In genomic region chr6:27791182-27791939, GRCh38 we compare ENCODE assay signal across 8 cellular contexts.
A peak's percentile ranks its signal among the peaks of the same experiment; 100 is the strongest.
DNase-seq lines count a peak whose midpoint lies in the region; ATAC-seq, FAIRE-seq and TF ChIP-seq lines count a peak whose summit lies in the region.

No MANE protein-coding gene starts in this region.

- peaks cover 0 to 2% of the 10 kb centered on the region in 2 donors for H3K4me1 ChIP-seq in kidney (ENCODE audit: control insufficient read depth in 1 of 2, insufficient read depth in 1 of 2, low read depth in 1 of 2, low read length in 2 of 2)

- H3K27ac Mint-ChIP-seq in central memory CD8-positive, alpha-beta T cell (ENCODE audit: low read depth) = peak overlapping the region; percentile 67

- no peaks in the 10 kb centered on the region for H3K36me3 ChIP-seq in kidney (ENCODE audit: control insufficient read depth in 1 of 2, insufficient read depth in 2 of 2, low read length in 2 of 2)

- H3K9me3 Mint-ChIP-seq in central memory CD8-positive, alpha-beta T cell = no peaks in the 10 kb centered on the region

- peaks cover 11% of the 10 kb centered on the region for H3K27me3 Mint-ChIP-seq in central memory CD8-positive, alpha-beta T cell

- H3K27ac ChIP-seq in kidney (ENCODE audit: low read depth in 2 of 2, low read length in 2 of 2) = no peak overlapping the region

- no peak for TF ChIP-seq CTCF in kidney (IDR thresholded peaks at IDR 0.05; ENCODE audit: borderline replicate concordance, extremely low read depth, insufficient read depth)

- intact Hi-C loops in kidney (cut with DNase I) = no loop called here

- H3K9ac ChIP-seq in kidney (ENCODE audit: low read length in 2 of 2) = peak overlapping the region; percentile 17 to 47

- ATAC-seq in SK-N-SH treated with all-trans-retinoic acid at 6 μM for 48 hours = peak; percentile 58
- no peak for ATAC-seq in central memory CD8-positive, alpha-beta T cell (replicated peaks; ENCODE audit: extremely low read depth, poor library complexity, severe bottlenecking)
- no peak for ATAC-seq in GM21825 (IDR thresholded peaks at IDR 0.05; ENCODE audit: unreplicated experiment)

- H3K4me3 Mint-ChIP-seq in central memory CD8-positive, alpha-beta T cell = peak overlapping the region; percentile 80

- FAIRE-seq in kidney (lab: Jason Lieb, UNC) = no peak

- peak overlapping the region; percentile 66 to 85 for H3K4me3 ChIP-seq in kidney (ENCODE audit: low read length in 2 of 2)

- no peaks in the 10 kb centered on the region for H3K9me3 ChIP-seq in kidney (ENCODE audit: control insufficient read depth in 1 of 2, low read length in 2 of 2)

- H3K4me1 Mint-ChIP-seq in central memory CD8-positive, alpha-beta T cell = peaks cover 17% of the 10 kb centered on the region

- peak; percentile 59 for DNase-seq in GDM1 (lab: John Stamatoyannopoulos, UW)
- DNase-seq in M059J (ENCODE audit: low read depth) = peak; percentile 82
- DNase-seq in central memory CD8-positive, alpha-beta T cell (ENCODE audit: low spot score in 2 of 2) = no peak
- DNase-seq in kidney = peak; percentile 67
- DNase-seq in stimulated activated CD8-positive, alpha-beta memory T cell treated with anti-CD3 and anti-CD28 coated beads, Interleukin-4, amount 100 ng/mL, for 48 hours = peak; percentile 68
- no peak for DNase-seq in germinal center (ENCODE audit: low spot score)

- peaks cover 15% of the 10 kb centered on the region for H3K36me3 Mint-ChIP-seq in central memory CD8-positive, alpha-beta T cell (ENCODE audit: insufficient read depth)

TF ChIP-seq in SK-N-SH treated with all-trans-retinoic acid at 6 μM for 48 hours, 23 proteins besides CTCF, POLR2A, EP300 and RAD21:
- no peak for TF ChIP-seq ZNF8 (CRISPR knock-in tag; IDR thresholded peaks at IDR 0.05)
- TF ChIP-seq, protein P1, sequence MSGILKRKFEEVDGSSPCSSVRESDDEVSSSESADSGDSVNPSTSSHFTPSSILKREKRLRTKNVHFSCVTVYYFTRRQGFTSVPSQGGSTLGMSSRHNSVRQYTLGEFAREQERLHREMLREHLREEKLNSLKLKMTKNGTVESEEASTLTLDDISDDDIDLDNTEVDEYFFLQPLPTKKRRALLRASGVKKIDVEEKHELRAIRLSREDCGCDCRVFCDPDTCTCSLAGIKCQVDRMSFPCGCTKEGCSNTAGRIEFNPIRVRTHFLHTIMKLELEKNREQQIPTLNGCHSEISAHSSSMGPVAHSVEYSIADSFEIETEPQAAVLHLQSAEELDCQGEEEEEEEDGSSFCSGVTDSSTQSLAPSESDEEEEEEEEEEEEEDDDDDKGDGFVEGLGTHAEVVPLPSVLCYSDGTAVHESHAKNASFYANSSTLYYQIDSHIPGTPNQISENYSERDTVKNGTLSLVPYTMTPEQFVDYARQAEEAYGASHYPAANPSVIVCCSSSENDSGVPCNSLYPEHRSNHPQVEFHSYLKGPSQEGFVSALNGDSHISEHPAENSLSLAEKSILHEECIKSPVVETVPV (CRISPR knock-in tag; IDR thresholded peaks at IDR 0.05) = no peak
- TF ChIP-seq BACH2 (CRISPR knock-in tag; IDR thresholded peaks at IDR 0.05; ENCODE audit: borderline replicate concordance) = no peak
- TF ChIP-seq TSHZ2 (CRISPR knock-in tag; IDR thresholded peaks at IDR 0.05) = no peak
- TF ChIP-seq, protein P2, sequence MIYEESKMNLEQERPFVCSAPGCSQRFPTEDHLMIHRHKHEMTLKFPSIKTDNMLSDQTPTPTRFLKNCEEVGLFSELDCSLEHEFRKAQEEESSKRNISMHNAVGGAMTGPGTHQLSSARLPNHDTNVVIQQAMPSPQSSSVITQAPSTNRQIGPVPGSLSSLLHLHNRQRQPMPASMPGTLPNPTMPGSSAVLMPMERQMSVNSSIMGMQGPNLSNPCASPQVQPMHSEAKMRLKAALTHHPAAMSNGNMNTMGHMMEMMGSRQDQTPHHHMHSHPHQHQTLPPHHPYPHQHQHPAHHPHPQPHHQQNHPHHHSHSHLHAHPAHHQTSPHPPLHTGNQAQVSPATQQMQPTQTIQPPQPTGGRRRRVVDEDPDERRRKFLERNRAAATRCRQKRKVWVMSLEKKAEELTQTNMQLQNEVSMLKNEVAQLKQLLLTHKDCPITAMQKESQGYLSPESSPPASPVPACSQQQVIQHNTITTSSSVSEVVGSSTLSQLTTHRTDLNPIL (CRISPR knock-in tag; IDR thresholded peaks at IDR 0.05; ENCODE audit: low read depth) = no peak
- TF ChIP-seq TOX (CRISPR knock-in tag; IDR thresholded peaks at IDR 0.05; ENCODE audit: borderline replicate concordance) = no peak
- TF ChIP-seq ARNTL (CRISPR knock-in tag; IDR thresholded peaks at IDR 0.05; ENCODE audit: borderline replicate concordance, low read depth) = no peak
- TF ChIP-seq ISL1 (CRISPR knock-in tag; IDR thresholded peaks at IDR 0.05) = no peak
- TF ChIP-seq GLIS3 (CRISPR knock-in tag; IDR thresholded peaks at IDR 0.05) = no peak
- TF ChIP-seq TCF4 (CRISPR knock-in tag; IDR thresholded peaks at IDR 0.05; ENCODE audit: borderline replicate concordance) = no peak
- TF ChIP-seq OSR1 (CRISPR knock-in tag; IDR thresholded peaks at IDR 0.05) = no peak
- TF ChIP-seq ZNF70 (CRISPR knock-in tag; IDR thresholded peaks at IDR 0.05) = no peak
- TF ChIP-seq SNAI2 (CRISPR knock-in tag; IDR thresholded peaks at IDR 0.05) = no peak
- no peak for TF ChIP-seq ZFP30 (CRISPR knock-in tag; IDR thresholded peaks at IDR 0.05)
- no peak for TF ChIP-seq ZC3H10 (CRISPR knock-in tag; IDR thresholded peaks at IDR 0.05)
- TF ChIP-seq ZFP3 (CRISPR knock-in tag; IDR thresholded peaks at IDR 0.05) = no peak
- no peak for TF ChIP-seq CSDC2 (CRISPR knock-in tag; IDR thresholded peaks at IDR 0.05)
- no peak for TF ChIP-seq PPARA (CRISPR knock-in tag; IDR thresholded peaks at IDR 0.05; ENCODE audit: borderline replicate concordance)
- no peak for TF ChIP-seq ESRRG (CRISPR knock-in tag; IDR thresholded peaks at IDR 0.05)

Comparison
In these comparisons a context has a peak if more than half of its experiments do, and no peak if none do; other contexts are left out.
1. DNase-seq: peak in GDM1 (single experiment), M059J (single experiment), kidney (single experiment) and stimulated activated CD8-positive, alpha-beta memory T cell treated with anti-CD3 and anti-CD28 coated beads, Interleukin-4, amount 100 ng/mL, for 48 hours (single experiment); none in central memory CD8-positive, alpha-beta T cell (0 of 2) and germinal center (single experiment).